Comparison of ENCODE assay signal across 9 cellular contexts in genomic region chr11:57775474-57775873, GRCh38. TPM values are rescaled to one million over a fixed set of nuclear protein-coding genes. Genes with fewer than 3 reads are reported as not detected.
A peak's percentile ranks its signal among the peaks of the same experiment; 100 is the strongest.
DNase-seq lines count a peak whose midpoint lies in the region; ATAC-seq, FAIRE-seq and TF ChIP-seq lines count a peak whose summit lies in the region.
"Had no signal": no experiment of that assay in that cellular context is flagged by ENCODE, and none has a peak within 500 bp of the region (broad histone marks: within the 10 kb centered on the region; RNA-seq: fewer than 3 reads in every experiment).

No MANE protein-coding gene starts in this region.

- H3K9me3 Mint-ChIP-seq in stimulated activated naive B cell treated with anti-CD40 and anti-IgM and Interleukin-4, amounts not matched to agents 10 μg/mL and 1 μg/mL and 100 μg/mL, for 72 hours: peaks cover 0 to 3% of the 10 kb centered on the region in 2 donors
- H3K9me3 Mint-ChIP-seq in immature natural killer cell: no peaks in the 10 kb centered on the region

- no CpG with 5 or more reads among the region's 5 CpGs for WGBS in IMR-90 (ENCODE audit: extremely low coverage in 2 of 2, insufficient read length in 1 of 2), 2 experiments

- H3K23ac ChIP-seq in IMR-90 (ENCODE audit: low read depth, low read length): 0 out of 2 replicates have a peak overlapping the region, but pooled peaks have one; percentile 55

- no peak overlapping the region for H2AFZ ChIP-seq in IMR-90 (replicated peaks; ENCODE audit: low read length, poor library complexity)

- H3K14ac ChIP-seq in IMR-90 (replicated peaks; ENCODE audit: low read depth, low read length): peak overlapping the region; percentile 46

- peaks cover 100% of the 10 kb centered on the region for H4K20me1 ChIP-seq in IMR-90 (ENCODE audit: insufficient read depth, low read length)

- H3K36me3 ChIP-seq in IMR-90 (ENCODE audit: control insufficient read depth, insufficient read depth, low read length) (no peaks in the 10 kb centered on the region; the same call in none of the 2 replicates), lower lobe of right lung (no peaks in the 10 kb centered on the region)

- H3K9me3 ChIP-seq in IMR-90 (ENCODE audit: control insufficient read depth, insufficient read depth, low read length) (no peaks in the 10 kb centered on the region), lower lobe of right lung (no peaks in the 10 kb centered on the region)

- TF ChIP-seq CTCF in IMR-90 (conservative IDR thresholded peaks at IDR 0.05; ENCODE audit: low read depth, low read length): no peak
- TF ChIP-seq CTCF in lower lobe of right lung (IDR thresholded peaks at IDR 0.05): no peak

- H3K9ac ChIP-seq in IMR-90 (ENCODE audit: low read depth, low read length): no peak overlapping the region

- H3K36me3 Mint-ChIP-seq in stimulated activated naive B cell treated with anti-CD40 and anti-IgM and Interleukin-4, amounts not matched to agents 10 μg/mL and 1 μg/mL and 100 μg/mL, for 72 hours: peaks cover 14 to 33% of the 10 kb centered on the region in 2 donors
- H3K36me3 Mint-ChIP-seq in immature natural killer cell: peaks cover 0 to 5% (median 0%) of the 10 kb centered on the region in 3 donors

- H3K18ac ChIP-seq in IMR-90 (ENCODE audit: low read depth, low read length): no peak overlapping the region; the same call in 1 of the 2 replicates

- H2BK15ac ChIP-seq in IMR-90 (ENCODE audit: low read depth, low read length): no peak overlapping the region

- H3K4me3 ChIP-seq in IMR-90 (ENCODE audit: insufficient read depth, low read depth, low read length) (no peak overlapping the region; the same call in 1 of the 2 replicates), lower lobe of right lung (peak overlapping the region; percentile 15)

- no peak overlapping the region for H2BK120ac ChIP-seq in IMR-90 (ENCODE audit: low read depth, low read length)

- H3K27me3 Mint-ChIP-seq in stimulated activated naive B cell treated with anti-CD40 and anti-IgM and Interleukin-4, amounts not matched to agents 10 μg/mL and 1 μg/mL and 100 μg/mL, for 72 hours: no peaks in the 10 kb centered on the region
- no peaks in the 10 kb centered on the region for H3K27me3 Mint-ChIP-seq in immature natural killer cell (ENCODE audit: low read depth in 3 of 3)

- no peak for DNase-seq in IMR-90
- no peak for DNase-seq in caudate nucleus (lab: John Stamatoyannopoulos, UW)
- DNase-seq in lower lobe of right lung: no peak
- DNase-seq in stimulated activated naive B cell treated with anti-CD40 and anti-IgM and Interleukin-4, amounts not matched to agents 10 μg/mL and 1 μg/mL and 100 μg/mL, for 72 hours: no peak
- DNase-seq in activated CD4-positive, alpha-beta T cell treated with anti-CD3 and anti-CD28 coated beads for 1 hour: no peak
- DNase-seq in immature natural killer cell: no peak
- no peak for DNase-seq in H54 (ENCODE audit: insufficient read length, low spot score)
- DNase-seq: MM.1S had no signal

- TF ChIP-seq POLR2A in IMR-90 (IDR thresholded peaks at IDR 0.05; ENCODE audit: low read depth, low read length) (no peak), H54 (IDR thresholded peaks at IDR 0.05; ENCODE audit: low read depth, low read length) (no peak)

- H2BK5ac ChIP-seq in IMR-90 (ENCODE audit: low read depth, low read length, poor library complexity, severe bottlenecking): peak overlapping the region; percentile 32

- H3K79me1 ChIP-seq in IMR-90 (ENCODE audit: low read depth in 1 of 2, low read length in 2 of 2): peaks cover 12 to 78% of the 10 kb centered on the region in 2 experiments; a peak in 3 of 4 replicates

- H3K9me1 ChIP-seq in IMR-90 (ENCODE audit: insufficient read depth, low read length): peaks cover 18% of the 10 kb centered on the region

- no peak overlapping the region for H4K91ac ChIP-seq in IMR-90 (ENCODE audit: insufficient read depth, low read depth, low read length)

- in situ Hi-C loops in IMR-90 (cut with MboI; ENCODE audit: low sequenced_read_pairs): no loop called here

- no peak overlapping the region for H2AK9ac ChIP-seq in IMR-90 (replicated peaks; ENCODE audit: low read depth, low read length, poor library complexity)

- H3K4me1 Mint-ChIP-seq in stimulated activated naive B cell treated with anti-CD40 and anti-IgM and Interleukin-4, amounts not matched to agents 10 μg/mL and 1 μg/mL and 100 μg/mL, for 72 hours: peaks cover 35 to 65% of the 10 kb centered on the region in 2 donors
- H3K4me1 Mint-ChIP-seq in immature natural killer cell: peaks cover 2 to 11% of the 10 kb centered on the region in 2 donors

- H2AK5ac ChIP-seq in IMR-90 (ENCODE audit: low read depth, low read length): 0 out of 2 replicates have a peak overlapping the region, but pooled peaks have one; percentile 11

- CTCF ChIA-PET in IMR-90 (lab: Yijun Ruan, JAX): no interaction called here

- no peak overlapping the region for H3K4me3 Mint-ChIP-seq in stimulated activated naive B cell treated with anti-CD40 and anti-IgM and Interleukin-4, amounts not matched to agents 10 μg/mL and 1 μg/mL and 100 μg/mL, for 72 hours
- H3K4me3 Mint-ChIP-seq in immature natural killer cell: no peak overlapping the region

- H2BK20ac ChIP-seq in IMR-90 (ENCODE audit: low read depth, low read length): no peak overlapping the region

- H3K27me3 ChIP-seq in IMR-90 (ENCODE audit: control insufficient read depth, insufficient read depth, low read length): no peaks in the 10 kb centered on the region
- no peaks in the 10 kb centered on the region for H3K27me3 ChIP-seq in lower lobe of right lung (ENCODE audit: low read depth)

- BruUV-seq in IMR-90 (replicated peaks; lab: Mats Ljungman, UMichigan): no TSS peak

- H4K5ac ChIP-seq in IMR-90 (ENCODE audit: low read depth, low read length): no peak overlapping the region

- H3K27ac Mint-ChIP-seq in stimulated activated naive B cell treated with anti-CD40 and anti-IgM and Interleukin-4, amounts not matched to agents 10 μg/mL and 1 μg/mL and 100 μg/mL, for 72 hours: peak overlapping the region; percentile 39
- no peak overlapping the region for H3K27ac Mint-ChIP-seq in immature natural killer cell

- dilution Hi-C loops in IMR-90 (cut with HindIII; ENCODE audit: low sequenced_read_pairs, unreplicated experiment): no loop called here

- H3K4ac ChIP-seq in IMR-90 (ENCODE audit: low read depth, low read length): no peak overlapping the region

- POLR2A ChIA-PET in IMR-90 (lab: Charles Lee; ENCODE audit: unreplicated experiment): interaction anchor here (0.6 kb wide), 2 partner anchors 13 to 406 kb away, joined by 3 to 7 read pairs; no protein-coding TSS in a partner anchor

- peak overlapping the region; percentile 79 for H3K4me2 ChIP-seq in IMR-90 (ENCODE audit: low read depth, low read length)

- FAIRE-seq in H54 (lab: Jason Lieb, UNC): no peak

- intact Hi-C loops in IMR-90 (cut with micrococcal nuclease) (no loop called here), lower lobe of right lung (cut with DNase I) (no loop called here)

- no peak for TF ChIP-seq RAD21 in IMR-90 (IDR thresholded peaks at IDR 0.05; ENCODE audit: low read length)

- no peak overlapping the region for H3K56ac ChIP-seq in IMR-90 (ENCODE audit: extremely low read depth, insufficient read depth, low read length)

- no peak overlapping the region; the same call in 1 of the 2 replicates for H3K27ac ChIP-seq in IMR-90 (ENCODE audit: insufficient read depth, low read length)
- peak overlapping the region; percentile 39 for H3K27ac ChIP-seq in caudate nucleus (ENCODE audit: low read depth, low read length)
- H3K27ac ChIP-seq in lower lobe of right lung: peak overlapping the region; percentile 89

- ATAC-seq in IMR-90 (ENCODE audit: low read depth) (no peak), lower lobe of right lung (no peak), HG03196 (IDR thresholded peaks at IDR 0.05; ENCODE audit: unreplicated experiment) (no peak)
- no peak for ATAC-seq in stimulated activated naive B cell treated with anti-CD40 and anti-IgM and Interleukin-4, amounts not matched to agents 10 μg/mL and 1 μg/mL and 100 μg/mL, for 72 hours (replicated peaks)

- no peak overlapping the region for H4K8ac ChIP-seq in IMR-90 (ENCODE audit: low read depth in 2 of 2, low read length in 2 of 2)

- peaks cover 33% of the 10 kb centered on the region for H3K4me1 ChIP-seq in IMR-90 (ENCODE audit: control insufficient read depth, insufficient read depth, low read length)
- H3K4me1 ChIP-seq in lower lobe of right lung: peaks cover 99% of the 10 kb centered on the region

TF ChIP-seq in IMR-90, 13 proteins besides CTCF, POLR2A, EP300 and RAD21 (continues in another document):
- no peak for TF ChIP-seq CHD1 (IDR thresholded peaks at IDR 0.05; ENCODE audit: low read depth, low read length)
- no peak for TF ChIP-seq MAFK (IDR thresholded peaks at IDR 0.05; ENCODE audit: low read depth, low read length)
- no peak for TF ChIP-seq BHLHE40 (IDR thresholded peaks at IDR 0.05; ENCODE audit: low read depth, low read length)
- TF ChIP-seq RFX5 (IDR thresholded peaks at IDR 0.05; ENCODE audit: low read depth, low read length): no peak
- TF ChIP-seq CEBPB (IDR thresholded peaks at IDR 0.05; ENCODE audit: low read depth, low read length): no peak
- no peak for TF ChIP-seq MXI1 (IDR thresholded peaks at IDR 0.05; ENCODE audit: borderline replicate concordance, low read depth, low read length)

RNA-seq across cellular contexts. Expression of gene CTNND1, which starts 13.9 kb away (rescaled TPM):
- total RNA-seq in IMR-90 (2012; rRNA removed): 193 and 229 TPM in 2 replicates
- 80.5 and 88.5 TPM in 2 replicates for polyA plus RNA-seq in IMR-90 (2012; rRNA removed)
- polyA plus RNA-seq in IMR-90 (2012; cell fraction: cytosol; rRNA removed): 42.5 and 47.0 TPM in 2 replicates
- polyA plus RNA-seq in IMR-90 (2012; cell fraction: nucleus; rRNA removed; ENCODE audit: low replicate concordance): 75.5 and 127 TPM in 2 replicates
- 226 TPM for total RNA-seq in lower lobe of right lung
- 1 to 10 TPM; 1.1 to 2.5 (median 1.9) TPM for polyA plus RNA-seq in immature natural killer cell

RNA-seq across cellular contexts. Expression of gene BTBD18, which starts 23.9 kb away (rescaled TPM):
- total RNA-seq in IMR-90 (2012; rRNA removed): not detected in 2 replicates
- not detected in 2 replicates for polyA plus RNA-seq in IMR-90 (2012; rRNA removed)
- not detected in 2 replicates for polyA plus RNA-seq in IMR-90 (2012; cell fraction: cytosol; rRNA removed)
- not detected in 2 replicates for polyA plus RNA-seq in IMR-90 (2012; cell fraction: nucleus; rRNA removed; ENCODE audit: low replicate concordance)
- not detected for total RNA-seq in lower lobe of right lung
- polyA plus RNA-seq in immature natural killer cell: under 1 TPM; 0.12 to 0.86 (median 0.25) TPM

RNA-seq across cellular contexts. Expression of gene SELENOH, which starts 34.2 kb away (rescaled TPM):
- 40.3 and 48.9 TPM in 2 replicates for total RNA-seq in IMR-90 (2012; rRNA removed)
- 107 and 137 TPM in 2 replicates for polyA plus RNA-seq in IMR-90 (2012; rRNA removed)
- polyA plus RNA-seq in IMR-90 (2012; cell fraction: cytosol; rRNA removed): 241 and 354 TPM in 2 replicates
- 109 and 132 TPM in 2 replicates for polyA plus RNA-seq in IMR-90 (2012; cell fraction: nucleus; rRNA removed; ENCODE audit: low replicate concordance)
- total RNA-seq in lower lobe of right lung: 118 TPM
- 100 to 1,000 TPM; 157 to 276 (median 190) TPM for polyA plus RNA-seq in immature natural killer cell
